16 cellular contexts compared by ENCODE assay signal in genomic region chr6:138571174-138571573, GRCh38.
A peak's percentile ranks its signal among the peaks of the same experiment; 100 is the strongest.
DNase-seq lines count a peak whose midpoint lies in the region; ATAC-seq and TF ChIP-seq lines count a peak whose summit lies in the region.
"Had no signal": no experiment of that assay in that cellular context is flagged by ENCODE, and none has a peak within 500 bp of the region (broad histone marks: within the 10 kb centered on the region; RNA-seq: fewer than 3 reads in every experiment).

No MANE protein-coding gene starts in this region.

- POLR2A ChIA-PET in A673 (lab: Charles Lee; ENCODE audit: low non-redundant PET): no interaction called here

- H3K79me2 ChIP-seq in neural cell (replicated peaks; ENCODE audit: insufficient read depth, low read length): peaks cover 34% of the 10 kb centered on the region

- TF ChIP-seq CTCF in esophagus muscularis mucosa (IDR thresholded peaks at IDR 0.05) (no peak), neural cell (IDR thresholded peaks at IDR 0.05; ENCODE audit: poor library complexity, severe bottlenecking) (no peak), A673 (conservative IDR thresholded peaks at IDR 0.05; ENCODE audit: low read depth, low read length) (no peak)

- no peak overlapping the region for H2AFZ ChIP-seq in neural cell (ENCODE audit: low read depth, low read length)

- H3K9me2 ChIP-seq in neural cell (ENCODE audit: insufficient read depth, low read length): no peaks in the 10 kb centered on the region

- peaks cover 0 to 12% (median 5%) of the 10 kb centered on the region in 11 experiments; a peak in 7 of 22 replicates for H4K20me1 ChIP-seq in BLaER1 treated with 17β-estradiol and CSF1 and Interleukin-3, amounts not matched to agents 10 nM and 100 nM
- H4K20me1 ChIP-seq in neural cell (ENCODE audit: insufficient read depth): no peaks in the 10 kb centered on the region

- CTCF ChIA-PET in A673 (lab: Charles Lee): no interaction called here

- DNase-seq in NCI-H146 (lab: John Stamatoyannopoulos, UW) (peak; percentile 39), esophagus muscularis mucosa (ENCODE audit: extremely low spot score) (no peak), A673 (ENCODE audit: low spot score) (no peak), caudate nucleus (lab: John Stamatoyannopoulos, UW) (no peak)
- DNase-seq: GF-D8; NCI-H82; posterior cingulate gyrus; SHP77; stimulated activated CD4-positive, alpha-beta T cell treated with anti-CD3 and anti-CD28 coated beads, Interleukin-4, amount 100 ng/mL, for 1 hour; stimulated activated naive CD4-positive, alpha-beta T cell treated with Interleukin-2 at 50 U/mL for 16 hours had no signal

- peaks cover 38 to 74% (median 53%) of the 10 kb centered on the region in 10 experiments for H3K4me1 ChIP-seq in BLaER1 treated with 17β-estradiol and CSF1 and Interleukin-3, amounts not matched to agents 10 nM and 100 nM
- H3K4me1 ChIP-seq in esophagus muscularis mucosa (peaks cover 0 to 26% (median 15%) of the 10 kb centered on the region in 4 donors), A673 (ENCODE audit: insufficient read depth, low read length, poor library complexity, severe bottlenecking) (peaks cover 16% of the 10 kb centered on the region)

- WGBS in esophagus muscularis mucosa: 37% methylated on average over 6 of the region's 6 CpGs

- TF ChIP-seq POLR2A in esophagus muscularis mucosa (IDR thresholded peaks at IDR 0.05; ENCODE audit: low read depth): no peak

- no peak for TF ChIP-seq EP300 in esophagus muscularis mucosa (IDR thresholded peaks at IDR 0.05)
- no peak for TF ChIP-seq EP300 in neural cell (conservative IDR thresholded peaks at IDR 0.05; ENCODE audit: poor library complexity, severe bottlenecking)

- H3K9ac ChIP-seq in BLaER1 treated with 17β-estradiol and CSF1 and Interleukin-3, amounts not matched to agents 10 nM and 100 nM: peak overlapping the region in 7 of 11 experiments; percentile 37 to 74 (median 57); a peak in 10 of 22 replicates
- peak overlapping the region; percentile 51 for H3K9ac ChIP-seq in neural cell (ENCODE audit: low read length)

- H3F3A ChIP-seq in neural cell (ENCODE audit: insufficient read depth, low read length, poor library complexity, severe bottlenecking): no peaks in the 10 kb centered on the region

- no peaks in the 10 kb centered on the region for H3K9me3 ChIP-seq in BLaER1 treated with 17β-estradiol and CSF1 and Interleukin-3, amounts not matched to agents 10 nM and 100 nM (replicated peaks in 1 of 11)
- no peaks in the 10 kb centered on the region for H3K9me3 ChIP-seq in esophagus muscularis mucosa
- H3K9me3 ChIP-seq in neural cell (ENCODE audit: low read length): no peaks in the 10 kb centered on the region
- H3K9me3 ChIP-seq in A673 (ENCODE audit: low read depth, low read length, poor library complexity, severe bottlenecking): no peaks in the 10 kb centered on the region

- TF ChIP-seq RAD21 in neural cell (conservative IDR thresholded peaks at IDR 0.05): no peak

- H3K27me3 ChIP-seq in BLaER1 treated with 17β-estradiol and CSF1 and Interleukin-3, amounts not matched to agents 10 nM and 100 nM: peaks cover 44 to 52% (median 48%) of the 10 kb centered on the region in 11 experiments
- no peaks in the 10 kb centered on the region for H3K27me3 ChIP-seq in esophagus muscularis mucosa
- no peaks in the 10 kb centered on the region for H3K27me3 ChIP-seq in neural cell (ENCODE audit: insufficient read depth, low read depth, low read length)
- H3K27me3 ChIP-seq in A673 (replicated peaks; ENCODE audit: insufficient read depth, low read depth, low read length, poor library complexity): no peaks in the 10 kb centered on the region

- H3K27ac ChIP-seq in BLaER1 treated with 17β-estradiol and CSF1 and Interleukin-3, amounts not matched to agents 10 nM and 100 nM: peak overlapping the region in 4 of 11 experiments; percentile 6 to 57 (median 13); a peak in 4 of 22 replicates
- peak overlapping the region in 1 of 4 donors; percentile 80 for H3K27ac ChIP-seq in esophagus muscularis mucosa (replicated peaks in 1 of 4)
- no peak overlapping the region for H3K27ac ChIP-seq in neural cell (ENCODE audit: low read length)
- no peak overlapping the region for H3K27ac ChIP-seq in A673 (ENCODE audit: low read depth, low read length, poor library complexity, severe bottlenecking)
- H3K27ac ChIP-seq in caudate nucleus (ENCODE audit: low read depth, low read length): no peak overlapping the region

- no peak for ATAC-seq in HG03095 (IDR thresholded peaks at IDR 0.05; ENCODE audit: unreplicated experiment)
- ATAC-seq in GM19351 (IDR thresholded peaks at IDR 0.05; ENCODE audit: unreplicated experiment): no peak
- ATAC-seq: activated naive CD4-positive, alpha-beta T cell treated with anti-CD3 and anti-CD28 coated beads, Interleukin-2, amount 50 U/mL, for 72 hours; left lobe of liver had no signal

- peak overlapping the region; percentile 64 to 87 (median 80); a peak in 21 of 22 replicates for H3K4me2 ChIP-seq in BLaER1 treated with 17β-estradiol and CSF1 and Interleukin-3, amounts not matched to agents 10 nM and 100 nM
- H3K4me2 ChIP-seq in neural cell (ENCODE audit: low read length): peak overlapping the region; percentile 86

- no TSS peak for BruUV-seq in A673 (replicated peaks; lab: Mats Ljungman, UMichigan)

- H3K4me3 ChIP-seq in BLaER1 treated with 17β-estradiol and CSF1 and Interleukin-3, amounts not matched to agents 10 nM and 100 nM: peak overlapping the region in 7 of 10 experiments; percentile 49 to 61 (median 54); a peak in 12 of 20 replicates
- H3K4me3 ChIP-seq in esophagus muscularis mucosa (peak overlapping the region; percentile 50 to 53 (median 52)), neural cell (ENCODE audit: low read length) (peak overlapping the region; percentile 67), A673 (ENCODE audit: low read depth, low read length, poor library complexity, severe bottlenecking) (no peak overlapping the region)

- intact Hi-C loops in esophagus muscularis mucosa (cut with DNase I) (no loop called here), A673 (cut with micrococcal nuclease; ENCODE audit: unreplicated experiment) (no loop called here)

- H3K36me3 ChIP-seq in BLaER1 treated with 17β-estradiol and CSF1 and Interleukin-3, amounts not matched to agents 10 nM and 100 nM: no peaks in the 10 kb centered on the region
- no peaks in the 10 kb centered on the region for H3K36me3 ChIP-seq in esophagus muscularis mucosa
- H3K36me3 ChIP-seq in neural cell (ENCODE audit: insufficient read depth, low read length): no peaks in the 10 kb centered on the region
- no peaks in the 10 kb centered on the region for H3K36me3 ChIP-seq in A673 (ENCODE audit: insufficient read depth, low read length, poor library complexity, severe bottlenecking)

TF ChIP-seq in neural cell, 6 proteins besides CTCF, POLR2A, EP300 and RAD21:
- TF ChIP-seq TAF1 (IDR thresholded peaks at IDR 0.05; ENCODE audit: low read depth) (no peak), EZH2 (IDR thresholded peaks at IDR 0.05; ENCODE audit: borderline replicate concordance, insufficient read depth, low read length, poor library complexity, severe bottlenecking) (no peak), POLR2AphosphoS5 (IDR thresholded peaks at IDR 0.05) (no peak), REST (IDR thresholded peaks at IDR 0.05; ENCODE audit: borderline replicate concordance) (no peak), MXI1 (conservative IDR thresholded peaks at IDR 0.05; ENCODE audit: poor library complexity, severe bottlenecking) (no peak), SMC3 (conservative IDR thresholded peaks at IDR 0.05; ENCODE audit: poor library complexity) (no peak)
